ENCODE assay signal across 17 cellular contexts in the genomic region with DNA sequence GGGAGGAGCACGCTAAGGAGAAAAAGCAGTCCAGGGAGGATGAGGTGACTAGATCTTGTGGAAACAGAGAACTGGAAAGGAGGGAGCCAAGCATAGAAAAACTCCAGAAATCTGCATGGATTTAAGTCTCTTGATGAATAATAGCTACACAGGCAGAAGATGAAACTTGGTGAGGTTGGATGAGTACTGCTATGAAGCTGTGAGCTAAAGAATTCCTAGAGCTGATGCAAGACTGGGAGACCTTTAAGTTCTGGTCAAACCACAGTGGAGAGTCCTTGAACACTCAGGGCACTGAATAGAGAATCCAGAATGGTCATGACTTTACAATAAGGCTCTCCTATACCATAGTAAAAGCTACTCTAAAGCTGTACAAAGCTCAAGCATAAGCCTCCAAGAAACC. TPM values are rescaled to one million over a fixed set of nuclear protein-coding genes. Genes with fewer than 3 reads are reported as not detected.
"Had no signal": no experiment of that assay in that cellular context is flagged by ENCODE, and none has a peak within 500 bp of the region (broad histone marks: within the 10 kb centered on the region; RNA-seq: fewer than 3 reads in every experiment).

No MANE protein-coding gene starts in this region.

- H3K27me3 Mint-ChIP-seq: activated CD4-positive, alpha-beta memory T cell treated with anti-CD3 and anti-CD28 coated beads, Interleukin-2, amount 10 ng/mL, durations not matched to agents 7 days and 5 days had no signal

- H3K27ac ChIP-seq: breast epithelium, right lobe of liver, stomach, thoracic aorta had no signal

- H3K4me3 ChIP-seq: breast epithelium, right lobe of liver, stomach, thoracic aorta had no signal

- H3K9me3 Mint-ChIP-seq: activated CD4-positive, alpha-beta memory T cell treated with anti-CD3 and anti-CD28 coated beads, Interleukin-2, amount 10 ng/mL, durations not matched to agents 7 days and 5 days had no signal

- H3K27me3 ChIP-seq: breast epithelium, right lobe of liver had no signal

- H3K4me1 Mint-ChIP-seq: activated CD4-positive, alpha-beta memory T cell treated with anti-CD3 and anti-CD28 coated beads, Interleukin-2, amount 10 ng/mL, durations not matched to agents 7 days and 5 days; nephron progenitor cell had no signal

- H3K4me3 Mint-ChIP-seq: activated CD4-positive, alpha-beta memory T cell treated with anti-CD3 and anti-CD28 coated beads, Interleukin-2, amount 10 ng/mL, durations not matched to agents 7 days and 5 days; endodermal cell; nephron progenitor cell; WTC11 had no signal

- DNase-seq: activated CD4-positive, alpha-beta memory T cell treated with anti-CD3 and anti-CD28 coated beads, Interleukin-2, amount 10 ng/mL, durations not matched to agents 7 days and 5 days; activated CD4-positive, alpha-beta T cell treated with anti-CD3 and anti-CD28 coated beads for 4 hours; activated effector memory CD4-positive, alpha-beta T cell treated with anti-CD3 and anti-CD28 coated beads, Interleukin-2, amount 50 U/mL, for 16 hours; activated T-cell treated with anti-CD3 and anti-CD28 coated beads, Interleukin-2, amount 50 U/mL, for 48 hours; amygdala; endodermal cell; foreskin melanocyte; nephron progenitor cell; right lobe of liver; stimulated activated CD4-positive, alpha-beta T cell treated with anti-CD3 and anti-CD28 coated beads, Interleukin-1b, Interleukin-23, amount 100 ng/mL, for 48 hours; stomach; SW 1271 had no signal

- H3K4me1 ChIP-seq: breast epithelium, right lobe of liver had no signal

- H3K9me3 ChIP-seq: breast epithelium, right lobe of liver, stomach, thoracic aorta had no signal

- ATAC-seq: activated naive CD4-positive, alpha-beta T cell treated with anti-CD3 and anti-CD28 coated beads, Interleukin-2, amount 50 U/mL, for 72 hours; right lobe of liver; WTC11 had no signal

- H3K27ac Mint-ChIP-seq: activated CD4-positive, alpha-beta memory T cell treated with anti-CD3 and anti-CD28 coated beads, Interleukin-2, amount 10 ng/mL, durations not matched to agents 7 days and 5 days; activated naive CD4-positive, alpha-beta T cell treated with anti-CD3 and anti-CD28 coated beads, Interleukin-2, amount 50 U/mL, for 72 hours; endodermal cell; nephron progenitor cell; WTC11 had no signal

- H3K36me3 Mint-ChIP-seq: activated naive CD4-positive, alpha-beta T cell treated with anti-CD3 and anti-CD28 coated beads, Interleukin-2, amount 50 U/mL, for 72 hours had no signal

- H3K36me3 ChIP-seq: breast epithelium, right lobe of liver, stomach, thoracic aorta had no signal

RNA-seq across cellular contexts. Expression of gene PIEZO2, which starts 18.4 kb away (rescaled TPM):
- total RNA-seq: activated CD4-positive, alpha-beta memory T cell treated with anti-CD3 and anti-CD28 coated beads, Interleukin-2, amount 10 ng/mL, durations not matched to agents 7 days and 5 days; activated naive CD4-positive, alpha-beta T cell treated with anti-CD3 and anti-CD28 coated beads, Interleukin-2, amount 50 U/mL, for 72 hours; T-helper 2 cell treated with Interferon-gamma antibody and Interleukin-4, amounts not matched to agents 100 ng/mL and 5 ng/mL, for 36 hours had no signal
